In genomic region chr13:30376426-30377311, GRCh38 we compare ENCODE assay signal across 8 cellular contexts. TPM values are rescaled to one million over a fixed set of nuclear protein-coding genes. Genes with fewer than 3 reads are reported as not detected.
A peak's percentile ranks its signal among the peaks of the same experiment; 100 is the strongest.
DNase-seq lines count a peak whose midpoint lies in the region; ATAC-seq and TF ChIP-seq lines count a peak whose summit lies in the region.

No MANE protein-coding gene starts in this region.

- peak; percentile 36 for DNase-seq in stimulated activated CD4-positive, alpha-beta T cell treated with anti-CD3 and anti-CD28 coated beads, Interleukin-12 subunit alpha, Interleukin-12 subunit beta, amount 100 ng/mL, for 4 hours
- DNase-seq in stimulated activated CD4-positive, alpha-beta T cell treated with anti-CD3 and anti-CD28 coated beads, Interleukin-2, amount 100 ng/mL, for 48 hours, result no peak
- peak; percentile 85 for DNase-seq in activated naive CD4-positive, alpha-beta T cell treated with anti-CD3 and anti-CD28 coated beads, Interleukin-2, amount 10 ng/mL, durations not matched to agents 7 days and 5 days
- DNase-seq in stimulated activated CD4-positive, alpha-beta T cell treated with anti-CD3 and anti-CD28 coated beads, Interleukin-4, amount 100 ng/mL, for 24 hours, result peak; percentile 64
- DNase-seq in A172 (ENCODE audit: low spot score) (no peak), CD14-positive monocyte (ENCODE audit: low spot score) (no peak)

- CTCF ChIA-PET in activated naive CD4-positive, alpha-beta T cell treated with anti-CD3 and anti-CD28 coated beads, Interleukin-2, amount 10 ng/mL, durations not matched to agents 7 days and 5 days (lab: Charles Lee), result interaction anchor here (0.9 to 4.1 kb wide), 6 partner anchors 12 to 91 kb away, joined by 3 to 31 read pairs (median 4); no protein-coding TSS in a partner anchor

- peak overlapping the region; percentile 97 for H3K27ac Mint-ChIP-seq in activated naive CD4-positive, alpha-beta T cell treated with anti-CD3 and anti-CD28 coated beads, Interleukin-2, amount 10 ng/mL, durations not matched to agents 7 days and 5 days
- peak overlapping the region in 1 of 7 donors; percentile 69 for H3K27ac Mint-ChIP-seq in CD14-positive monocyte

- peaks cover 90% of the 10 kb centered on the region for H3K4me1 Mint-ChIP-seq in activated naive CD4-positive, alpha-beta T cell treated with anti-CD3 and anti-CD28 coated beads, Interleukin-2, amount 10 ng/mL, durations not matched to agents 7 days and 5 days
- peaks cover 31% of the 10 kb centered on the region for H3K4me1 Mint-ChIP-seq in CD14-positive monocyte

- H3K4me3 Mint-ChIP-seq in activated naive CD4-positive, alpha-beta T cell treated with anti-CD3 and anti-CD28 coated beads, Interleukin-2, amount 10 ng/mL, durations not matched to agents 7 days and 5 days, result peak overlapping the region; percentile 82
- H3K4me3 Mint-ChIP-seq in CD14-positive monocyte, result no peak overlapping the region

- H3K27me3 Mint-ChIP-seq in activated naive CD4-positive, alpha-beta T cell treated with anti-CD3 and anti-CD28 coated beads, Interleukin-2, amount 10 ng/mL, durations not matched to agents 7 days and 5 days, result no peaks in the 10 kb centered on the region
- H3K27me3 Mint-ChIP-seq in CD14-positive monocyte (ENCODE audit: low read depth in 3 of 3), result peaks cover 0 to 1% (median 0%) of the 10 kb centered on the region in 3 donors

- TF ChIP-seq POLR2A in Raji (IDR thresholded peaks at IDR 0.05; ENCODE audit: insufficient read depth, low read depth, low read length), result peak; percentile 89

- no peak for TF ChIP-seq CTCF in CD14-positive monocyte (IDR thresholded peaks at IDR 0.05)

- intact Hi-C loops in CD14-positive monocyte (cut with micrococcal nuclease), result no loop called here

- H3K9me3 Mint-ChIP-seq in activated naive CD4-positive, alpha-beta T cell treated with anti-CD3 and anti-CD28 coated beads, Interleukin-2, amount 10 ng/mL, durations not matched to agents 7 days and 5 days, result peaks cover 3% of the 10 kb centered on the region
- H3K9me3 Mint-ChIP-seq in CD14-positive monocyte, result no peaks in the 10 kb centered on the region

- H3K36me3 Mint-ChIP-seq in activated naive CD4-positive, alpha-beta T cell treated with anti-CD3 and anti-CD28 coated beads, Interleukin-2, amount 10 ng/mL, durations not matched to agents 7 days and 5 days, result peaks cover 17% of the 10 kb centered on the region
- H3K36me3 Mint-ChIP-seq in CD14-positive monocyte, result no peaks in the 10 kb centered on the region

- peak; percentile 73 for ATAC-seq in HG03175 (IDR thresholded peaks at IDR 0.05; ENCODE audit: unreplicated experiment)

RNA-seq across cellular contexts. Expression of gene UBE2L5, which starts 45.6 kb away (rescaled TPM):
- not detected in 2 replicates for total RNA-seq in A172 (2014; rRNA removed; shearing (Covaris generic))
- polyA plus RNA-seq in CD14-positive monocyte, result not detected

Comparison
In these comparisons a context has a peak if more than half of its experiments do, and no peak if none do; other contexts are left out.
1. DNase-seq: peak in stimulated activated CD4-positive, alpha-beta T cell treated with anti-CD3 and anti-CD28 coated beads, Interleukin-12 subunit alpha, Interleukin-12 subunit beta, amount 100 ng/mL, for 4 hours (single experiment), activated naive CD4-positive, alpha-beta T cell treated with anti-CD3 and anti-CD28 coated beads, Interleukin-2, amount 10 ng/mL, durations not matched to agents 7 days and 5 days (single experiment) and stimulated activated CD4-positive, alpha-beta T cell treated with anti-CD3 and anti-CD28 coated beads, Interleukin-4, amount 100 ng/mL, for 24 hours (single experiment); none in stimulated activated CD4-positive, alpha-beta T cell treated with anti-CD3 and anti-CD28 coated beads, Interleukin-2, amount 100 ng/mL, for 48 hours (0 of 2), A172 (single experiment) and CD14-positive monocyte (single experiment).